14 cellular contexts compared by ENCODE assay signal in the genomic region with DNA sequence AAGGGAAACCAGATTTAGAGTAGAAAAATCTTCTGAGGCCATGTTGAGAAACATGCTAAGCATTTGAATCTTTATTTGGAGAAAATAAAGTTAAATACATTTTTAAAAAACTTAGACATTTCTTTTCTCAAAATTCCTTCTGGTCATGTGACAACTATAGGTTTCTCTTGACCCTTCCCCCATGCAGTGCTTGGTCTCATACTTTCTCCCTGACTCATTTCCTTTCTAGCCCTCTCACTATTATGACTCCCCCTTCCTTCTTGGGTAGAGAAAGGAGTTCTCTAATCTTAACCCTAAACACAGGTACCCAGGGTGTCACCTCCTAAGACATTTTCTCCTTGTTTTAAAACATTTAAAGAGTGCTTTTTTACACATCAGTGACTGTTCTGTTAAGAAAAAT.
DNase-seq lines count a peak whose midpoint lies in the region; ATAC-seq, FAIRE-seq and TF ChIP-seq lines count a peak whose summit lies in the region.
"Had no signal": no experiment of that assay in that cellular context is flagged by ENCODE, and none has a peak within 500 bp of the region (broad histone marks: within the 10 kb centered on the region; RNA-seq: fewer than 3 reads in every experiment).

No MANE protein-coding gene starts in this region.

- H4K20me1 ChIP-seq in HCT116 (ENCODE audit: insufficient read depth): no peaks in the 10 kb centered on the region

- DNase-seq in A549 (ENCODE audit: low read depth in 1 of 2, low spot score in 1 of 2): peak in 1 of 2 experiments; percentile 28
- DNase-seq in HCT116 (ENCODE audit: low read depth, low spot score): peak; percentile 36
- peak in 1 of 2 experiments; percentile 48 for DNase-seq in SJSA1 (ENCODE audit: low read depth in 1 of 2, low spot score in 2 of 2)
- DNase-seq in fibroblast of villous mesenchyme (ENCODE audit: low read depth): peak; percentile 21
- no peak for DNase-seq in activated CD4-positive, alpha-beta T cell treated with anti-CD3 and anti-CD28 coated beads, Interleukin-2, amount 50 U/mL, for 1 hour
- no peak for DNase-seq in lower lobe of right lung
- DNase-seq: activated naive CD8-positive, alpha-beta T cell treated with anti-CD3 and anti-CD28 coated beads, Interleukin-2, amount 10 ng/mL, durations not matched to agents 7 days and 5 days; GOT3; kidney; MV-4-11; NCI-H774 had no signal

- BruUV-seq in HCT116 (replicated peaks; lab: Mats Ljungman, UMichigan): no TSS peak

- CTCF ChIA-PET in A549 (lab: Yijun Ruan, JAX) (no interaction called here), HCT116 (lab: Charles Lee) (no interaction called here)

- no peak for FAIRE-seq in A549 (lab: Jason Lieb, UNC)

- intact Hi-C loops in HCT116 (cut with micrococcal nuclease): no loop called here
- intact Hi-C loops in lower lobe of right lung (cut with DNase I): no loop called here

- no peaks in the 10 kb centered on the region for H3K9me3 ChIP-seq in A549
- H3K9me3 ChIP-seq in HCT116 (ENCODE audit: control insufficient read depth in 1 of 2, insufficient read depth in 1 of 2, low read depth in 1 of 2, low read length in 2 of 2): no peaks in the 10 kb centered on the region
- no peaks in the 10 kb centered on the region for H3K9me3 ChIP-seq in SJSA1 (replicated peaks)
- H3K9me3 ChIP-seq in lower lobe of right lung: no peaks in the 10 kb centered on the region
- H3K9me3 ChIP-seq in gastroesophageal sphincter: no peaks in the 10 kb centered on the region
- H3K9me3 ChIP-seq: neutrophil had no signal

- H3K4me3 ChIP-seq in A549 (no peak overlapping the region), HCT116 (replicated peaks in 1 of 2; ENCODE audit: low read depth in 1 of 2, low read length in 2 of 2) (peak overlapping the region in 1 of 2 experiments; percentile 33; a peak in 1 of 4 replicates), SJSA1 (no peak overlapping the region), fibroblast of villous mesenchyme (ENCODE audit: low read depth, low read length) (no peak overlapping the region), lower lobe of right lung (no peak overlapping the region), gastroesophageal sphincter (no peak overlapping the region)

- H3K27me3 ChIP-seq in HCT116 (ENCODE audit: insufficient read depth, low read length) (no peaks in the 10 kb centered on the region), SJSA1 (replicated peaks) (no peaks in the 10 kb centered on the region), lower lobe of right lung (ENCODE audit: low read depth) (no peaks in the 10 kb centered on the region), gastroesophageal sphincter (no peaks in the 10 kb centered on the region)
- H3K27me3 ChIP-seq: neutrophil had no signal

- H3K36me3 ChIP-seq in HCT116 (ENCODE audit: control insufficient read depth in 1 of 2, insufficient read depth in 2 of 2, low read length in 2 of 2) (no peaks in the 10 kb centered on the region), SJSA1 (no peaks in the 10 kb centered on the region), lower lobe of right lung (no peaks in the 10 kb centered on the region), gastroesophageal sphincter (no peaks in the 10 kb centered on the region)
- H3K36me3 ChIP-seq: neutrophil had no signal

- no peaks in the 10 kb centered on the region for H3K79me2 ChIP-seq in HCT116 (ENCODE audit: insufficient read depth, low read length)

- H2AFZ ChIP-seq in HCT116 (ENCODE audit: low read depth, low read length, poor library complexity, severe bottlenecking): peak overlapping the region; percentile 68

- TF ChIP-seq EP300 in A549 (IDR thresholded peaks at IDR 0.05) (no peak), gastroesophageal sphincter (IDR thresholded peaks at IDR 0.05) (no peak)

- POLR2A ChIA-PET in A549 (lab: Yijun Ruan, JAX) (no interaction called here), HCT116 (lab: Charles Lee) (no interaction called here)

- H3K27ac ChIP-seq in A549 (no peak overlapping the region), HCT116 (ENCODE audit: low read depth, low read length) (no peak overlapping the region), SJSA1 (peak overlapping the region; percentile 69), lower lobe of right lung (no peak overlapping the region), gastroesophageal sphincter (no peak overlapping the region)
- H3K27ac ChIP-seq: neutrophil had no signal

- H3K4me1 ChIP-seq in A549 (peaks cover 5% of the 10 kb centered on the region; the same call in 2 of the 3 replicates), HCT116 (ENCODE audit: control insufficient read depth in 1 of 2, insufficient read depth in 2 of 2, low read length in 2 of 2) (peaks cover 2 to 17% of the 10 kb centered on the region in 2 experiments; a peak in 3 of 4 replicates), SJSA1 (replicated peaks) (peaks cover 20% of the 10 kb centered on the region), lower lobe of right lung (no peaks in the 10 kb centered on the region), gastroesophageal sphincter (no peaks in the 10 kb centered on the region)

- TF ChIP-seq CTCF in A549 (IDR thresholded peaks at IDR 0.05) (no peak), HCT116 (IDR thresholded peaks at IDR 0.05 in 2 of 3, conservative IDR thresholded peaks at IDR 0.05 in 1 of 3; ENCODE audit: borderline replicate concordance in 1 of 3, insufficient read depth in 1 of 3, low read depth in 2 of 3, low read length in 2 of 3) (no peak), fibroblast of villous mesenchyme (IDR thresholded peaks at IDR 0.05; ENCODE audit: insufficient read depth, low read depth, low read length) (no peak), lower lobe of right lung (IDR thresholded peaks at IDR 0.05) (no peak), gastroesophageal sphincter (IDR thresholded peaks at IDR 0.05) (no peak)

- H3K9me2 ChIP-seq in HCT116 (ENCODE audit: insufficient read depth): no peaks in the 10 kb centered on the region

- TF ChIP-seq RAD21 in A549 (conservative IDR thresholded peaks at IDR 0.05 in 1 of 2, IDR thresholded peaks at IDR 0.05 in 1 of 2) (no peak), HCT116 (IDR thresholded peaks at IDR 0.05; ENCODE audit: low read depth) (no peak)

- RAD21 ChIA-PET in HCT116 (lab: Charles Lee; ENCODE audit: low non-redundant PET in 1 of 2, low total read pairs in 2 of 2, uncharacterized antibody in 2 of 2, unreplicated experiment in 2 of 2): no interaction called here

- TF ChIP-seq POLR2A in A549 (IDR thresholded peaks at IDR 0.05; ENCODE audit: low read length) (no peak), HCT116 (IDR thresholded peaks at IDR 0.05; ENCODE audit: borderline replicate concordance, extremely low read depth, insufficient read depth, insufficient read length) (no peak), gastroesophageal sphincter (IDR thresholded peaks at IDR 0.05) (no peak)

- ATAC-seq in A549 (no peak), HCT116 (peak; percentile 68), lower lobe of right lung (no peak), gastroesophageal sphincter (no peak), GM18868 (IDR thresholded peaks at IDR 0.05; ENCODE audit: unreplicated experiment) (no peak)

- H3K4me2 ChIP-seq in A549 (peak overlapping the region; percentile 11; the same call in 1 of the 3 replicates), HCT116 (ENCODE audit: low read length) (peak overlapping the region; percentile 60)

- H3K9ac ChIP-seq in HCT116 (ENCODE audit: low read length): no peak overlapping the region

TF ChIP-seq in A549, 52 proteins besides CTCF, POLR2A, EP300 and RAD21:
- TF ChIP-seq HOXA7 (CRISPR knock-in tag; IDR thresholded peaks at IDR 0.05): no peak
- no peak for TF ChIP-seq FOSB (CRISPR knock-in tag; IDR thresholded peaks at IDR 0.05)
- no peak for TF ChIP-seq EHMT2 (IDR thresholded peaks at IDR 0.05; ENCODE audit: low read depth)
- TF ChIP-seq FOSL2 (IDR thresholded peaks at IDR 0.05): no peak
- TF ChIP-seq FOSL2 (CRISPR knock-in tag; IDR thresholded peaks at IDR 0.05): 0 out of 2 replicates have a peak, but pooled peaks have one; percentile 22
TF ChIP-seq in A549: peak in this region for 1.

TF ChIP-seq in HCT116, 20 proteins besides CTCF, POLR2A, EP300 and RAD21:
- no peak for TF ChIP-seq ZFX (IDR thresholded peaks at IDR 0.05)
- TF ChIP-seq, protein P1, sequence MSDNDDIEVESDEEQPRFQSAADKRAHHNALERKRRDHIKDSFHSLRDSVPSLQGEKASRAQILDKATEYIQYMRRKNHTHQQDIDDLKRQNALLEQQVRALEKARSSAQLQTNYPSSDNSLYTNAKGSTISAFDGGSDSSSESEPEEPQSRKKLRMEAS (IDR thresholded peaks at IDR 0.05): no peak
- peak; percentile 66 for TF ChIP-seq FOSL1 (IDR thresholded peaks at IDR 0.05; ENCODE audit: low read depth)
- TF ChIP-seq, protein P2, sequence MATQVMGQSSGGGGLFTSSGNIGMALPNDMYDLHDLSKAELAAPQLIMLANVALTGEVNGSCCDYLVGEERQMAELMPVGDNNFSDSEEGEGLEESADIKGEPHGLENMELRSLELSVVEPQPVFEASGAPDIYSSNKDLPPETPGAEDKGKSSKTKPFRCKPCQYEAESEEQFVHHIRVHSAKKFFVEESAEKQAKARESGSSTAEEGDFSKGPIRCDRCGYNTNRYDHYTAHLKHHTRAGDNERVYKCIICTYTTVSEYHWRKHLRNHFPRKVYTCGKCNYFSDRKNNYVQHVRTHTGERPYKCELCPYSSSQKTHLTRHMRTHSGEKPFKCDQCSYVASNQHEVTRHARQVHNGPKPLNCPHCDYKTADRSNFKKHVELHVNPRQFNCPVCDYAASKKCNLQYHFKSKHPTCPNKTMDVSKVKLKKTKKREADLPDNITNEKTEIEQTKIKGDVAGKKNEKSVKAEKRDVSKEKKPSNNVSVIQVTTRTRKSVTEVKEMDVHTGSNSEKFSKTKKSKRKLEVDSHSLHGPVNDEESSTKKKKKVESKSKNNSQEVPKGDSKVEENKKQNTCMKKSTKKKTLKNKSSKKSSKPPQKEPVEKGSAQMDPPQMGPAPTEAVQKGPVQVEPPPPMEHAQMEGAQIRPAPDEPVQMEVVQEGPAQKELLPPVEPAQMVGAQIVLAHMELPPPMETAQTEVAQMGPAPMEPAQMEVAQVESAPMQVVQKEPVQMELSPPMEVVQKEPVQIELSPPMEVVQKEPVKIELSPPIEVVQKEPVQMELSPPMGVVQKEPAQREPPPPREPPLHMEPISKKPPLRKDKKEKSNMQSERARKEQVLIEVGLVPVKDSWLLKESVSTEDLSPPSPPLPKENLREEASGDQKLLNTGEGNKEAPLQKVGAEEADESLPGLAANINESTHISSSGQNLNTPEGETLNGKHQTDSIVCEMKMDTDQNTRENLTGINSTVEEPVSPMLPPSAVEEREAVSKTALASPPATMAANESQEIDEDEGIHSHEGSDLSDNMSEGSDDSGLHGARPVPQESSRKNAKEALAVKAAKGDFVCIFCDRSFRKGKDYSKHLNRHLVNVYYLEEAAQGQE (IDR thresholded peaks at IDR 0.05; ENCODE audit: low read depth): no peak
- TF ChIP-seq CBX3 (IDR thresholded peaks at IDR 0.05; ENCODE audit: low read depth): no peak
- TF ChIP-seq JUND (IDR thresholded peaks at IDR 0.05): peak; percentile 47; the same call in 1 of the 2 replicates
- TF ChIP-seq EZH2 (IDR thresholded peaks at IDR 0.05): no peak

Comparison
In these comparisons a context has a peak if more than half of its experiments do, and no peak if none do; other contexts are left out.
1. DNase-seq: peak in HCT116 (single experiment) and fibroblast of villous mesenchyme (single experiment); none in activated CD4-positive, alpha-beta T cell treated with anti-CD3 and anti-CD28 coated beads, Interleukin-2, amount 50 U/mL, for 1 hour (single experiment) and lower lobe of right lung (single experiment).